Comparison of ENCODE assay signal across 28 cellular contexts in the genomic region with DNA sequence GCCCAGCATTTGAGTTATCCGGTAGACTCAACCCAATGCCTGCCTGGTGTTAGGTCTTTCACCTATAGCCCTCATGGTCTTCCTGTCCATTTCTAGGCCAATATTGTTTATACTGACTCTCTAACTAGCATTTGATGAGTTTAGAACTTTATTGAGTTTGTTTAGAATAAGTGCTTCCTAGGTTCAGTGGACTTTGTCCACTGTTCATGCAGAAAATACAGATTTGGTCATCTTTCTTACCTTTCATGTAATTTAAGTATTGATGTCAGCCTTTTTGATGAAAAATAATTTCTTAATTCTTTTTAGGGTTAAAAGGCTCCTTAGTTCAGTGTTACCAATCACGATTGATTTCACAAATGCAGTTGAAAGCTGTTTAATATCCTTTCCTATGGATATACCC.
"Had no signal": no experiment of that assay in that cellular context is flagged by ENCODE, and none has a peak within 500 bp of the region (broad histone marks: within the 10 kb centered on the region; RNA-seq: fewer than 3 reads in every experiment).

No MANE protein-coding gene starts in this region.

- H3K9ac ChIP-seq: parathyroid adenoma had no signal

- ATAC-seq: esophagus mucosa; gastroesophageal sphincter; heart left ventricle; left ventricle myocardium superior; mucosa of descending colon; natural killer cell treated with Interleukin-12 subunit alpha and Interleukin-12 subunit beta and Interleukin-15 and Interleukin-18, amount 100 ng/mL, for 72 hours; sciatic nerve; stimulated activated naive CD8-positive, alpha-beta T cell treated with anti-CD3 and anti-CD28 coated beads, Interleukin-15, amount 100 ng/mL, for 72 hours had no signal

- H3K27ac ChIP-seq: colonic mucosa, epithelial cell of prostate, gastroesophageal sphincter, heart left ventricle, parathyroid adenoma, thyroid gland, vagina had no signal

- H3K4me2 ChIP-seq: smooth muscle cell had no signal

- H3K9me3 ChIP-seq: colonic mucosa, gastroesophageal sphincter, heart left ventricle, mucosa of descending colon, thyroid gland, vagina had no signal

- H3K4me3 ChIP-seq: colonic mucosa, gastroesophageal sphincter, heart left ventricle, mucosa of descending colon, smooth muscle cell, thyroid gland, vagina had no signal

- FAIRE-seq: islet of Langerhans had no signal

- H3K4me1 ChIP-seq: parathyroid adenoma, vagina had no signal

- H2AFZ ChIP-seq: parathyroid adenoma had no signal

- DNase-seq: colonic mucosa; effector CD8-positive, alpha-beta T cell; endodermal cell; foreskin fibroblast; heart left ventricle; hippocampal formation; left cardiac atrium; left ventricle myocardium superior; mesenchymal stem cell; mucosa of descending colon; naive B cell; stimulated activated CD4-positive, alpha-beta T cell treated with anti-CD3 and anti-CD28 coated beads, Interleukin-12 subunit alpha, Interleukin-12 subunit beta, amount 100 ng/mL, for 4 hours; stimulated activated CD4-positive, alpha-beta T cell treated with anti-CD3 and anti-CD28 coated beads, Interleukin-1b, Interleukin-23, amount 100 ng/mL, for 48 hours; stimulated activated CD4-positive, alpha-beta T cell treated with anti-CD3 and anti-CD28 coated beads, Interleukin-4, amount 100 ng/mL, for 1 hour; stimulated activated CD8-positive, alpha-beta memory T cell treated with anti-CD3 and anti-CD28 coated beads, Interleukin-4, amount 100 ng/mL, for 48 hours; stimulated activated naive CD4-positive, alpha-beta T cell; stimulated activated naive CD8-positive, alpha-beta T cell treated with anti-CD3 and anti-CD28 coated beads, Interleukin-15, amount 100 ng/mL, for 72 hours; thyroid gland; trophoblast cell had no signal

- H3K36me3 ChIP-seq: colonic mucosa, thyroid gland, vagina had no signal

- H3K27me3 ChIP-seq: colonic mucosa, gastroesophageal sphincter, heart left ventricle, thyroid gland, vagina had no signal
